ENCODE assay signal across 26 cellular contexts in the genomic region with DNA sequence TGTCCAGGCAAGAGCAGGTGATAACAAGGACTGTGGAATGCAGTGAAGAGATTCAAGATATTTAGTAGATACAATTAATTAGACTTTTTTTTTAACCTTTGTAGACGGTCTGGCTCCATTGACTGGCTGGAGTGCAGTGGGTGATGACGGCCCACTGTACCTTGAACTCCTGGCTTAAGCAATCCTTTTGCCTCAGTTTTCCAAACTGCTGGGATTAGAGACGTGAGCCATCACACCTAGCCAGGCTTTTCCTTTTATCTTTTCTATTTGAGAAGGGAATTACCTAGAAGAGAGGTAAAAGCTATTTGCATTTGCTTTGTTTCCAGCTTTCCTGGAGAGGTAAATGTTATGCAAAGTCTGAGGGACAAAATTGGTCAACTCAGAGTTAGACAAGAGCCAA.
A peak's percentile ranks its signal among the peaks of the same experiment; 100 is the strongest.
DNase-seq lines count a peak whose midpoint lies in the region; ATAC-seq, FAIRE-seq and TF ChIP-seq lines count a peak whose summit lies in the region.
"Had no signal": no experiment of that assay in that cellular context is flagged by ENCODE, and none has a peak within 500 bp of the region (broad histone marks: within the 10 kb centered on the region; RNA-seq: fewer than 3 reads in every experiment).

No MANE protein-coding gene starts in this region.

- H3K4ac ChIP-seq in H1 (replicated peaks; ENCODE audit: insufficient read length, low read depth, low read length) = no peak overlapping the region

- H3K4me2 ChIP-seq in H1 (ENCODE audit: insufficient read depth in 1 of 2, low read depth in 2 of 2, low read length in 2 of 2) (no peak overlapping the region), HepG2 (ENCODE audit: low read depth, low read length) (no peak overlapping the region)
- H3K4me2 ChIP-seq: BLaER1 had no signal

- H3K79me2 ChIP-seq in H1 (ENCODE audit: control insufficient read depth in 1 of 2, insufficient read depth in 2 of 2, low read length in 2 of 2) = no peaks in the 10 kb centered on the region
- no peaks in the 10 kb centered on the region for H3K79me2 ChIP-seq in HepG2 (ENCODE audit: insufficient read depth, low read length)

- H4K91ac ChIP-seq in H1 (replicated peaks; ENCODE audit: insufficient read length, low read length) = no peak overlapping the region

- no peak overlapping the region for H2AFZ ChIP-seq in H1 (ENCODE audit: low read length)
- no peak overlapping the region for H2AFZ ChIP-seq in HepG2 (ENCODE audit: low read length)

- H3K27ac ChIP-seq in H1 (ENCODE audit: low read depth, low read length) = no peak overlapping the region
- no peak overlapping the region for H3K27ac ChIP-seq in HepG2 (ENCODE audit: extremely low read length, insufficient read depth, low read length)
- H3K27ac ChIP-seq: BLaER1 had no signal

- intact Hi-C loops in HepG2 (cut with micrococcal nuclease; ENCODE audit: unreplicated experiment) = no loop called here

- H3K9ac ChIP-seq in H1 (replicated peaks in 1 of 4; ENCODE audit: extremely low read depth in 1 of 4, low read depth in 3 of 4, low read length in 3 of 4) = no peak overlapping the region
- H3K9ac ChIP-seq in HepG2 (ENCODE audit: insufficient read depth, low read depth, low read length) = no peak overlapping the region
- H3K9ac ChIP-seq: BLaER1 had no signal

- no TSS peak for BruUV-seq in HepG2 (replicated peaks; lab: Mats Ljungman, UMichigan)

- H3K4me1 ChIP-seq in H1 (replicated peaks in 1 of 4; ENCODE audit: control insufficient read depth in 3 of 4, insufficient read depth in 4 of 4, low read length in 3 of 4) = no peaks in the 10 kb centered on the region
- no peaks in the 10 kb centered on the region for H3K4me1 ChIP-seq in HepG2 (ENCODE audit: insufficient read depth, low read length)
- H3K4me1 ChIP-seq: BLaER1 had no signal

- H3K27me3 ChIP-seq in H1 (replicated peaks in 1 of 4; ENCODE audit: control insufficient read depth in 3 of 4, extremely low read depth in 1 of 4, insufficient read depth in 3 of 4, low read length in 3 of 4) (peaks cover 7 to 11% (median 8%) of the 10 kb centered on the region in 4 experiments), HepG2 (ENCODE audit: control insufficient read depth in 1 of 2, insufficient read depth in 2 of 2, low read length in 2 of 2) (no peaks in the 10 kb centered on the region)
- H3K27me3 ChIP-seq: BE2C, BLaER1 had no signal

- no peak overlapping the region for H3K14ac ChIP-seq in H1 (ENCODE audit: insufficient read length)

- no peaks in the 10 kb centered on the region for H3K23me2 ChIP-seq in H1 (ENCODE audit: low read depth, low read length)

- H2BK20ac ChIP-seq in H1 (ENCODE audit: low read length) = no peak overlapping the region

- in situ Hi-C loops in HepG2 (cut with HindIII; ENCODE audit: extremely low pct_ligation_motif_present, low pct_unique_long_range_greater_than_20kb) = no loop called here

- no peak overlapping the region for H4K5ac ChIP-seq in H1 (ENCODE audit: insufficient read length, low read depth, low read length)

- FAIRE-seq in H1 (lab: Jason Lieb, UNC) (no peak), urothelium cell line (lab: Jason Lieb, UNC) (no peak), HepG2 (lab: Jason Lieb, UNC) (no peak)
- FAIRE-seq: A204.1, GM12891, GM19239 had no signal

- no peak for TF ChIP-seq EP300 in H1 (IDR thresholded peaks at IDR 0.05; ENCODE audit: borderline replicate concordance in 1 of 2, low read depth in 2 of 2, low read length in 2 of 2)
- no peak for TF ChIP-seq EP300 in HepG2 (IDR thresholded peaks at IDR 0.05; ENCODE audit: low read depth in 2 of 2, low read length in 2 of 2)
- TF ChIP-seq EP300 in HepG2 (CRISPR knock-in tag; IDR thresholded peaks at IDR 0.05; ENCODE audit: borderline replicate concordance) = no peak

- H3K4me3 ChIP-seq in H1 (ENCODE audit: extremely low read depth in 1 of 4, insufficient read depth in 2 of 4, low read depth in 3 of 4, low read length in 4 of 4) = no peak overlapping the region
- H3K4me3 ChIP-seq in HepG2 (replicated peaks in 1 of 3; ENCODE audit: insufficient read depth in 1 of 3, low read depth in 2 of 3, low read length in 3 of 3) = no peak overlapping the region
- H3K4me3 ChIP-seq: BLaER1 had no signal

- H4K8ac ChIP-seq in H1 (ENCODE audit: extremely low read depth, insufficient read depth, low read length) = no peak overlapping the region

- H2BK5ac ChIP-seq in H1 (ENCODE audit: low read depth, low read length) = no peak overlapping the region

- H3K9me3 ChIP-seq in H1 (ENCODE audit: insufficient read depth in 2 of 2, low read depth in 1 of 2, low read length in 1 of 2) (peaks cover 3 to 8% of the 10 kb centered on the region in 2 experiments; a peak in 1 of 4 replicates), HepG2 (ENCODE audit: low read length) (no peaks in the 10 kb centered on the region)
- H3K9me3 ChIP-seq: BE2C had no signal

- TF ChIP-seq RAD21 in H1 (IDR thresholded peaks at IDR 0.05 in 1 of 2, conservative IDR thresholded peaks at IDR 0.05 in 1 of 2; ENCODE audit: low read depth in 2 of 2, low read length in 2 of 2) = no peak
- no peak for TF ChIP-seq RAD21 in HepG2 (CRISPR knock-in tag; IDR thresholded peaks at IDR 0.05)

- no peak overlapping the region for H2AK5ac ChIP-seq in H1 (ENCODE audit: low read depth, low read length)

- no peaks in the 10 kb centered on the region for H4K20me1 ChIP-seq in H1 (replicated peaks in 1 of 2; ENCODE audit: control insufficient read depth in 1 of 2, insufficient read depth in 2 of 2, low read length in 2 of 2)
- no peaks in the 10 kb centered on the region for H4K20me1 ChIP-seq in HepG2 (ENCODE audit: insufficient read depth, low read length)
- H4K20me1 ChIP-seq: BLaER1 had no signal

- TF ChIP-seq POLR2A in H1 (IDR thresholded peaks at IDR 0.05; ENCODE audit: control extremely low read depth in 1 of 2, low read depth in 2 of 2, low read length in 2 of 2) = no peak
- TF ChIP-seq POLR2A in HepG2 (IDR thresholded peaks at IDR 0.05; ENCODE audit: insufficient read depth in 1 of 2, low read depth in 2 of 2, low read length in 2 of 2) = no peak

- ATAC-seq in GM21367 (IDR thresholded peaks at IDR 0.05; ENCODE audit: unreplicated experiment) (no peak), HepG2 (no peak)

- POLR2A ChIA-PET in H1 (lab: Charles Lee; ENCODE audit: partially characterized antibody) (no interaction called here), HepG2 (lab: Yijun Ruan, JAX) (no interaction called here)

- 48% methylated on average over 3 of the region's 3 CpGs; no CpG with 5 or more reads in 1 of the 2 experiments for WGBS in H1 (ENCODE audit: extremely low coverage in 1 of 2, insufficient coverage in 1 of 2, insufficient read length in 1 of 2, insufficient replicate concordance in 2 of 2, low coverage in 1 of 2, low lambda C conversion rate in 2 of 2, missing lambda C conversion rate in 1 of 2), 2 experiments
- WGBS in HepG2 (ENCODE audit: low lambda C conversion rate) = 3% methylated on average over 3 of the region's 3 CpGs

- H3K36me3 ChIP-seq in H1 (ENCODE audit: control insufficient read depth in 2 of 4, insufficient read depth in 4 of 4, low read length in 3 of 4) = no peaks in the 10 kb centered on the region; a peak in 1 of 8 replicates
- no peaks in the 10 kb centered on the region for H3K36me3 ChIP-seq in HepG2 (replicated peaks in 1 of 2; ENCODE audit: control insufficient read depth in 1 of 2, insufficient read depth in 2 of 2, low read length in 2 of 2)
- H3K36me3 ChIP-seq: BE2C, BLaER1 had no signal

- H3K79me1 ChIP-seq in H1 (ENCODE audit: low read depth, low read length) = no peaks in the 10 kb centered on the region

- H3K56ac ChIP-seq in H1 (replicated peaks; ENCODE audit: insufficient read length, low read depth, low read length) = no peak overlapping the region

- TF ChIP-seq CTCF in H1 (IDR thresholded peaks at IDR 0.05; ENCODE audit: control extremely low read depth in 1 of 3, insufficient read depth in 1 of 3, low read depth in 1 of 3, low read length in 3 of 3) = no peak
- TF ChIP-seq CTCF in HepG2 (CRISPR knock-in tag; IDR thresholded peaks at IDR 0.05) = no peak

- H3K18ac ChIP-seq in H1 (ENCODE audit: extremely low read depth, low read length) = no peak overlapping the region

- H2BK120ac ChIP-seq in H1 (replicated peaks; ENCODE audit: low read depth, low read length) = no peak overlapping the region

- no peak overlapping the region for H2BK15ac ChIP-seq in H1 (ENCODE audit: low read length)

- H2BK12ac ChIP-seq in H1 (ENCODE audit: low read depth, low read length) = no peak overlapping the region

- DNase-seq in NCI-H526 (lab: John Stamatoyannopoulos, UW) (peak; percentile 70 to 82), NCI-H69 (lab: John Stamatoyannopoulos, UW) (peak; percentile 20), H1 (ENCODE audit: low read depth in 1 of 2, low spot score in 2 of 2) (no peak), NCI-H2029 treated with DMSO at 0.1 percent for 48 hours (lab: John Stamatoyannopoulos, UW) (no peak), urothelium cell line (ENCODE audit: low spot score) (no peak), HepG2 (ENCODE audit: low spot score) (no peak)
- DNase-seq: 8988T; ACHN; BE2C; C1 segment of cervical spinal cord; CD4-positive, alpha-beta memory T cell; CD4-positive, CD25-positive, alpha-beta regulatory T cell; CD8-positive, alpha-beta memory T cell; COR-L47; DMS 273 treated with DMSO at 0.1 percent for 48 hours; DMS153; DMS53; DMS79; DND-41; EL; GDM1 had no signal

- CTCF ChIA-PET in H1 (lab: Charles Lee; ENCODE audit: partially characterized antibody) = no interaction called here
- CTCF ChIA-PET in HepG2 (lab: Yijun Ruan, JAX; ENCODE audit: low intra/inter-chr PET ratio, low total read pairs) = no interaction called here

- no peak overlapping the region for H3K23ac ChIP-seq in H1 (ENCODE audit: insufficient read length)

TF ChIP-seq in H1, 55 proteins besides CTCF, POLR2A, EP300 and RAD21 (continues in another document):
- peak; percentile 52; the same call in 1 of the 2 replicates for TF ChIP-seq POLR2AphosphoS5 (IDR thresholded peaks at IDR 0.05; ENCODE audit: low read depth, low read length)
- TF ChIP-seq, protein P1, sequence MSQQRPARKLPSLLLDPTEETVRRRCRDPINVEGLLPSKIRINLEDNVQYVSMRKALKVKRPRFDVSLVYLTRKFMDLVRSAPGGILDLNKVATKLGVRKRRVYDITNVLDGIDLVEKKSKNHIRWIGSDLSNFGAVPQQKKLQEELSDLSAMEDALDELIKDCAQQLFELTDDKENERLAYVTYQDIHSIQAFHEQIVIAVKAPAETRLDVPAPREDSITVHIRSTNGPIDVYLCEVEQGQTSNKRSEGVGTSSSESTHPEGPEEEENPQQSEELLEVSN (IDR thresholded peaks at IDR 0.05) = no peak
- peak; percentile 69 for TF ChIP-seq CEBPB (IDR thresholded peaks at IDR 0.05; ENCODE audit: low read depth, low read length)

TF ChIP-seq in HepG2, 621 proteins besides CTCF, POLR2A, EP300 and RAD21 (continues in another document):
- TF ChIP-seq, protein P2, sequence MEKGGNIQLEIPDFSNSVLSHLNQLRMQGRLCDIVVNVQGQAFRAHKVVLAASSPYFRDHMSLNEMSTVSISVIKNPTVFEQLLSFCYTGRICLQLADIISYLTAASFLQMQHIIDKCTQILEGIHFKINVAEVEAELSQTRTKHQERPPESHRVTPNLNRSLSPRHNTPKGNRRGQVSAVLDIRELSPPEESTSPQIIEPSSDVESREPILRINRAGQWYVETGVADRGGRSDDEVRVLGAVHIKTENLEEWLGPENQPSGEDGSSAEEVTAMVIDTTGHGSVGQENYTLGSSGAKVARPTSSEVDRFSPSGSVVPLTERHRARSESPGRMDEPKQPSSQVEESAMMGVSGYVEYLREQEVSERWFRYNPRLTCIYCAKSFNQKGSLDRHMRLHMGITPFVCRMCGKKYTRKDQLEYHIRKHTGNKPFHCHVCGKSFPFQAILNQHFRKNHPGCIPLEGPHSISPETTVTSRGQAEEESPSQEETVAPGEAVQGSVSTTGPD (CRISPR knock-in tag; IDR thresholded peaks at IDR 0.05) = no peak

Comparison
In these comparisons a context has a peak if more than half of its experiments do, and no peak if none do; other contexts are left out.
1. DNase-seq: peak in NCI-H526 (2 of 2) and NCI-H69 (single experiment); none in H1 (0 of 2), NCI-H2029 treated with DMSO at 0.1 percent for 48 hours (single experiment), urothelium cell line (single experiment) and HepG2 (single experiment).